ENCODE assay signal across 1 cellular context in genomic region chr4:338759-339097, GRCh38.
TF ChIP-seq lines count a peak whose summit lies in the region.

No MANE protein-coding gene starts in this region.

TF ChIP-seq in H1, 55 proteins besides CTCF, POLR2A, EP300 and RAD21:
- TF ChIP-seq FOSL1 (IDR thresholded peaks at IDR 0.05; ENCODE audit: insufficient read depth, low read depth, low read length) (no peak), ASH2L (IDR thresholded peaks at IDR 0.05; ENCODE audit: low read length) (no peak), EGR1 (IDR thresholded peaks at IDR 0.05; ENCODE audit: borderline replicate concordance, low read depth, low read length) (no peak), PHF8 (conservative IDR thresholded peaks at IDR 0.05; ENCODE audit: low read depth, low read length) (no peak), SRF (IDR thresholded peaks at IDR 0.05; ENCODE audit: low read depth, low read length) (no peak), TBP (IDR thresholded peaks at IDR 0.05; ENCODE audit: low read depth, low read length) (no peak), SP1 (IDR thresholded peaks at IDR 0.05; ENCODE audit: low read depth, low read length) (no peak), YY1 (IDR thresholded peaks at IDR 0.05; ENCODE audit: low read depth, low read length) (no peak), KDM4A (IDR thresholded peaks at IDR 0.05; ENCODE audit: low read depth, low read length, severe bottlenecking) (no peak), SIX5 (IDR thresholded peaks at IDR 0.05; ENCODE audit: low read depth, low read length) (no peak), BCL11A (IDR thresholded peaks at IDR 0.05; ENCODE audit: low read depth in 2 of 2, low read length in 2 of 2) (no peak), GABPA (IDR thresholded peaks at IDR 0.05; ENCODE audit: borderline replicate concordance, insufficient read depth, low read length) (no peak), BACH1 (IDR thresholded peaks at IDR 0.05; ENCODE audit: low read length) (no peak), GTF2F1 (IDR thresholded peaks at IDR 0.05; ENCODE audit: borderline replicate concordance, low read depth, low read length) (no peak), RNF2 (IDR thresholded peaks at IDR 0.05; ENCODE audit: borderline replicate concordance, low read depth, low read length, missing control alignments, poor library complexity, severe bottlenecking) (no peak), CHD7 (IDR thresholded peaks at IDR 0.05; ENCODE audit: insufficient replicate concordance, low read length) (no peak), HDAC6 (IDR thresholded peaks at IDR 0.05; ENCODE audit: low read depth, low read length) (no peak), TCF12 (IDR thresholded peaks at IDR 0.05; ENCODE audit: low read depth, low read length) (no peak), SP2 (IDR thresholded peaks at IDR 0.05; ENCODE audit: low read length) (no peak), TAF7 (optimal IDR thresholded peaks at IDR 0.05; ENCODE audit: borderline replicate concordance, low read depth, low read length) (no peak)
